1 cellular context compared by ENCODE assay signal in the genomic region with DNA sequence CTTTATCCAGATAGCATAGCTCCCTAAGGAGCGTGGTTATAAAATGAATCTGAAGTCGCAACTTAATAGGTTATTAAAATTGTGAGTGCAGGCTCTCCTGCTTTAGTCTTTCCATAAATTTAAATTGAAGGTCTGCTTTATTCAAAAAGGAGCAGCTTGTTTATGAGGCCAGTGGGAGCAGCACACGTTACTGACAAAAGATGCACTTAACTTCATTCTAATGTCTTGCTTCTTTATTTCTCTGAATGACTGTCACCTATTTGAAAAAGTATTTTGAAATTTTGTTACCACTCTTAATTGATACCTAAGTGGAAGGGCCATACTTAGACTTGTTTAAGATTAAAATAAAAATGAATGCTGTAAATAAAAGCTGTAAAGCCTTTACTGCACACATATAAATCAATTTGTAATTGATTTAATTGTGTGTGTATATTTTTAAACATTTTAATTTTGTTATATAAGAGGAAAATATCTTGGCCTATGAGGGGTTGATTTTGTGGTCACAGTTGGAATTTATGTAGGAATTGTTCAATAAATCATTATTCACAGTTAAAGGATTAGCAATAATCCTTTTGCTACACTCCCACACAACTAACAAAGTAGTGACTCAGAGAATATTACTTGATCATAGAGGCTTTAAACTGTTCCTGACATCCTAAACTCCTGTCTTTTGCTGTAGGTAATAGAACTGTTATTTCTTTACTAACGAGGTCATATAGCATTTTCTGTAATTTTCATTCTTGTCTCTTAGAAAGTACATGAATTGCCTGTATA.
TF ChIP-seq lines count a peak whose summit lies in the region.

No MANE protein-coding gene starts in this region.

TF ChIP-seq in GM12878, 131 proteins besides CTCF, POLR2A, EP300 and RAD21 (continued from another document):
- TF ChIP-seq, protein P1, sequence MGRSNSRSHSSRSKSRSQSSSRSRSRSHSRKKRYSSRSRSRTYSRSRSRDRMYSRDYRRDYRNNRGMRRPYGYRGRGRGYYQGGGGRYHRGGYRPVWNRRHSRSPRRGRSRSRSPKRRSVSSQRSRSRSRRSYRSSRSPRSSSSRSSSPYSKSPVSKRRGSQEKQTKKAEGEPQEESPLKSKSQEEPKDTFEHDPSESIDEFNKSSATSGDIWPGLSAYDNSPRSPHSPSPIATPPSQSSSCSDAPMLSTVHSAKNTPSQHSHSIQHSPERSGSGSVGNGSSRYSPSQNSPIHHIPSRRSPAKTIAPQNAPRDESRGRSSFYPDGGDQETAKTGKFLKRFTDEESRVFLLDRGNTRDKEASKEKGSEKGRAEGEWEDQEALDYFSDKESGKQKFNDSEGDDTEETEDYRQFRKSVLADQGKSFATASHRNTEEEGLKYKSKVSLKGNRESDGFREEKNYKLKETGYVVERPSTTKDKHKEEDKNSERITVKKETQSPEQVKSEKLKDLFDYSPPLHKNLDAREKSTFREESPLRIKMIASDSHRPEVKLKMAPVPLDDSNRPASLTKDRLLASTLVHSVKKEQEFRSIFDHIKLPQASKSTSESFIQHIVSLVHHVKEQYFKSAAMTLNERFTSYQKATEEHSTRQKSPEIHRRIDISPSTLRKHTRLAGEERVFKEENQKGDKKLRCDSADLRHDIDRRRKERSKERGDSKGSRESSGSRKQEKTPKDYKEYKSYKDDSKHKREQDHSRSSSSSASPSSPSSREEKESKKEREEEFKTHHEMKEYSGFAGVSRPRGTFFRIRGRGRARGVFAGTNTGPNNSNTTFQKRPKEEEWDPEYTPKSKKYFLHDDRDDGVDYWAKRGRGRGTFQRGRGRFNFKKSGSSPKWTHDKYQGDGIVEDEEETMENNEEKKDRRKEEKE (IDR thresholded peaks at IDR 0.05): no peak
- TF ChIP-seq ZNF217 (IDR thresholded peaks at IDR 0.05) (no peak), SMAD5 (IDR thresholded peaks at IDR 0.05; ENCODE audit: low read depth) (no peak), NFIC (IDR thresholded peaks at IDR 0.05; ENCODE audit: low read depth, low read length) (no peak), GATAD2B (conservative IDR thresholded peaks at IDR 0.05; ENCODE audit: low read depth) (no peak), JUND (IDR thresholded peaks at IDR 0.05; ENCODE audit: low read depth, low read length) (no peak), MTA2 (IDR thresholded peaks at IDR 0.05; ENCODE audit: low read depth) (no peak)
